ENCODE assay signal across 1 cellular context in the genomic region with DNA sequence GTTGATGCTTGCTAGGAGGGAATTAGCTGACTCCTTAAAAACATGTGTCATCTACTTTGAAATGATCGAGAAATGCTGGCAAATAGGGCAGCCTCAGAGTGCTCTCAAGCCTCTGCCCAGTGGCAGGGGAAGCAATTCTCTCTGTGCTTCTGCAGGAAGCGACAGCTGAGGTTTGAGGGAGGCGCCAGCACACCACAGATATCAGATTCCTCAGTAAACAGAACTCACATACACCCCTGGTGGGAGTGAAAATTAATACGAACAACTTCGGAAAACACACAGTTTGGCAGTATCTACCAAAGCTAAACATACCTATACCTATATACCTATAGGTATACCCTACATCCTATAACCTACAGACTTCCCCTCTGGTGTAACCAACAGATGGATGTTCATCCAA.
TF ChIP-seq lines count a peak whose summit lies in the region.

No MANE protein-coding gene starts in this region.

TF ChIP-seq in SK-N-SH treated with all-trans-retinoic acid at 6 μM for 48 hours, 23 proteins besides CTCF, POLR2A, EP300 and RAD21 (continued from another document):
- no peak for TF ChIP-seq RARB (CRISPR knock-in tag; IDR thresholded peaks at IDR 0.05)
- TF ChIP-seq ISL1 (CRISPR knock-in tag; IDR thresholded peaks at IDR 0.05): no peak
- TF ChIP-seq ZFP3 (CRISPR knock-in tag; IDR thresholded peaks at IDR 0.05): no peak
- no peak for TF ChIP-seq ESRRG (CRISPR knock-in tag; IDR thresholded peaks at IDR 0.05)
- TF ChIP-seq ZNF565 (CRISPR knock-in tag; conservative IDR thresholded peaks at IDR 0.05; ENCODE audit: low read depth): no peak
- TF ChIP-seq, protein P1, sequence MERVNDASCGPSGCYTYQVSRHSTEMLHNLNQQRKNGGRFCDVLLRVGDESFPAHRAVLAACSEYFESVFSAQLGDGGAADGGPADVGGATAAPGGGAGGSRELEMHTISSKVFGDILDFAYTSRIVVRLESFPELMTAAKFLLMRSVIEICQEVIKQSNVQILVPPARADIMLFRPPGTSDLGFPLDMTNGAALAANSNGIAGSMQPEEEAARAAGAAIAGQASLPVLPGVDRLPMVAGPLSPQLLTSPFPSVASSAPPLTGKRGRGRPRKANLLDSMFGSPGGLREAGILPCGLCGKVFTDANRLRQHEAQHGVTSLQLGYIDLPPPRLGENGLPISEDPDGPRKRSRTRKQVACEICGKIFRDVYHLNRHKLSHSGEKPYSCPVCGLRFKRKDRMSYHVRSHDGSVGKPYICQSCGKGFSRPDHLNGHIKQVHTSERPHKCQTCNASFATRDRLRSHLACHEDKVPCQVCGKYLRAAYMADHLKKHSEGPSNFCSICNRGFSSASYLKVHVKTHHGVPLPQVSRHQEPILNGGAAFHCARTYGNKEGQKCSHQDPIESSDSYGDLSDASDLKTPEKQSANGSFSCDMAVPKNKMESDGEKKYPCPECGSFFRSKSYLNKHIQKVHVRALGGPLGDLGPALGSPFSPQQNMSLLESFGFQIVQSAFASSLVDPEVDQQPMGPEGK (CRISPR knock-in tag; IDR thresholded peaks at IDR 0.05; ENCODE audit: borderline replicate concordance): no peak
- TF ChIP-seq PPARA (CRISPR knock-in tag; IDR thresholded peaks at IDR 0.05; ENCODE audit: borderline replicate concordance): no peak
- TF ChIP-seq OSR1 (CRISPR knock-in tag; IDR thresholded peaks at IDR 0.05): no peak
- no peak for TF ChIP-seq ARNTL (CRISPR knock-in tag; IDR thresholded peaks at IDR 0.05; ENCODE audit: borderline replicate concordance, low read depth)
- no peak for TF ChIP-seq ZNF8 (CRISPR knock-in tag; IDR thresholded peaks at IDR 0.05)
- TF ChIP-seq GLIS3 (CRISPR knock-in tag; IDR thresholded peaks at IDR 0.05): no peak
- TF ChIP-seq CSDC2 (CRISPR knock-in tag; IDR thresholded peaks at IDR 0.05): no peak
- TF ChIP-seq, protein P2, sequence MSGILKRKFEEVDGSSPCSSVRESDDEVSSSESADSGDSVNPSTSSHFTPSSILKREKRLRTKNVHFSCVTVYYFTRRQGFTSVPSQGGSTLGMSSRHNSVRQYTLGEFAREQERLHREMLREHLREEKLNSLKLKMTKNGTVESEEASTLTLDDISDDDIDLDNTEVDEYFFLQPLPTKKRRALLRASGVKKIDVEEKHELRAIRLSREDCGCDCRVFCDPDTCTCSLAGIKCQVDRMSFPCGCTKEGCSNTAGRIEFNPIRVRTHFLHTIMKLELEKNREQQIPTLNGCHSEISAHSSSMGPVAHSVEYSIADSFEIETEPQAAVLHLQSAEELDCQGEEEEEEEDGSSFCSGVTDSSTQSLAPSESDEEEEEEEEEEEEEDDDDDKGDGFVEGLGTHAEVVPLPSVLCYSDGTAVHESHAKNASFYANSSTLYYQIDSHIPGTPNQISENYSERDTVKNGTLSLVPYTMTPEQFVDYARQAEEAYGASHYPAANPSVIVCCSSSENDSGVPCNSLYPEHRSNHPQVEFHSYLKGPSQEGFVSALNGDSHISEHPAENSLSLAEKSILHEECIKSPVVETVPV (CRISPR knock-in tag; IDR thresholded peaks at IDR 0.05): no peak
- no peak for TF ChIP-seq BACH2 (CRISPR knock-in tag; IDR thresholded peaks at IDR 0.05; ENCODE audit: borderline replicate concordance)
